Comparison of ENCODE assay signal across 8 cellular contexts in genomic region chr20:46089076-46089337, GRCh38. TPM values are rescaled to one million over a fixed set of nuclear protein-coding genes. Genes with fewer than 3 reads are reported as not detected.
DNase-seq lines count a peak whose midpoint lies in the region; ATAC-seq and TF ChIP-seq lines count a peak whose summit lies in the region.

No MANE protein-coding gene starts in this region.

- peak overlapping the region; percentile 99 for H3K27ac ChIP-seq in WERI-Rb-1
- H3K27ac ChIP-seq in skin epidermis = peak overlapping the region; percentile 94 to 100 (median 99)

- H3K27me3 ChIP-seq in WERI-Rb-1 (ENCODE audit: insufficient read depth, low read depth, severe bottlenecking) = no peaks in the 10 kb centered on the region

- peak overlapping the region; percentile 95 for H3K4me3 Mint-ChIP-seq in activated naive CD4-positive, alpha-beta T cell treated with anti-CD3 and anti-CD28 coated beads, Interleukin-2, amount 50 U/mL, for 24 hours
- H3K4me3 Mint-ChIP-seq in glutamatergic neuron (ENCODE audit: unreplicated experiment) = peak overlapping the region; percentile 90

- no peak for TF ChIP-seq CTCF in WERI-Rb-1 (IDR thresholded peaks at IDR 0.05; ENCODE audit: low read depth, low read length)
- TF ChIP-seq CTCF in glutamatergic neuron (IDR thresholded peaks at IDR 0.05; ENCODE audit: partially characterized antibody, unreplicated experiment) = no peak

- H3K4me1 Mint-ChIP-seq in activated naive CD4-positive, alpha-beta T cell treated with anti-CD3 and anti-CD28 coated beads, Interleukin-2, amount 50 U/mL, for 24 hours = peaks cover 57% of the 10 kb centered on the region
- peaks cover 10% of the 10 kb centered on the region for H3K4me1 Mint-ChIP-seq in glutamatergic neuron (ENCODE audit: low read depth, unreplicated experiment)

- H3K36me3 ChIP-seq in WERI-Rb-1 = peaks cover 17% of the 10 kb centered on the region

- H3K9me3 Mint-ChIP-seq in activated naive CD4-positive, alpha-beta T cell treated with anti-CD3 and anti-CD28 coated beads, Interleukin-2, amount 50 U/mL, for 24 hours = no peaks in the 10 kb centered on the region
- peaks cover 5% of the 10 kb centered on the region for H3K9me3 Mint-ChIP-seq in glutamatergic neuron (ENCODE audit: unreplicated experiment)

- H3K27ac Mint-ChIP-seq in activated naive CD4-positive, alpha-beta T cell treated with anti-CD3 and anti-CD28 coated beads, Interleukin-2, amount 50 U/mL, for 24 hours = no peak overlapping the region
- peak overlapping the region; percentile 95 for H3K27ac Mint-ChIP-seq in glutamatergic neuron (ENCODE audit: unreplicated experiment)

- H3K4me3 ChIP-seq in WERI-Rb-1 (ENCODE audit: low read depth, low read length) (peak overlapping the region; percentile 75), skin epidermis (peak overlapping the region; percentile 66 to 96 (median 72))

- H3K9me3 ChIP-seq in WERI-Rb-1 (ENCODE audit: severe bottlenecking) = no peaks in the 10 kb centered on the region

- peaks cover 3% of the 10 kb centered on the region for H3K36me3 Mint-ChIP-seq in activated naive CD4-positive, alpha-beta T cell treated with anti-CD3 and anti-CD28 coated beads, Interleukin-2, amount 50 U/mL, for 24 hours
- H3K36me3 Mint-ChIP-seq in glutamatergic neuron (ENCODE audit: unreplicated experiment) = no peaks in the 10 kb centered on the region

- no peak for ATAC-seq in GM18505 (IDR thresholded peaks at IDR 0.05; ENCODE audit: unreplicated experiment)
- no peak for ATAC-seq in HG03565 (IDR thresholded peaks at IDR 0.05; ENCODE audit: unreplicated experiment)

- no peak for DNase-seq in activated naive CD4-positive, alpha-beta T cell treated with anti-CD3 and anti-CD28 coated beads, Interleukin-2, amount 50 U/mL, for 16 hours
- DNase-seq in WERI-Rb-1 (no peak), glutamatergic neuron (no peak), AG20443 (ENCODE audit: low spot score) (no peak)

- no peaks in the 10 kb centered on the region for H3K27me3 Mint-ChIP-seq in activated naive CD4-positive, alpha-beta T cell treated with anti-CD3 and anti-CD28 coated beads, Interleukin-2, amount 50 U/mL, for 24 hours
- H3K27me3 Mint-ChIP-seq in glutamatergic neuron (ENCODE audit: unreplicated experiment) = peaks cover 5% of the 10 kb centered on the region

- no peak for TF ChIP-seq POLR2A in GM18505 (IDR thresholded peaks at IDR 0.05; ENCODE audit: borderline replicate concordance, extremely low read depth, insufficient read depth, insufficient read length)

RNA-seq across cellular contexts. Expression of gene NCOA5, which starts 0.8 kb away (rescaled TPM):
- 42.9 TPM for total RNA-seq in glutamatergic neuron (ENCODE audit: unreplicated experiment)

RNA-seq across cellular contexts. Expression of gene CD40, which starts 29.1 kb away (rescaled TPM):
- 1.2 TPM for total RNA-seq in glutamatergic neuron (ENCODE audit: unreplicated experiment)

RNA-seq across cellular contexts. Expression of gene SLC12A5, which starts 60.0 kb away (rescaled TPM):
- total RNA-seq in glutamatergic neuron (ENCODE audit: unreplicated experiment) = 10.4 TPM
